In the genomic region with DNA sequence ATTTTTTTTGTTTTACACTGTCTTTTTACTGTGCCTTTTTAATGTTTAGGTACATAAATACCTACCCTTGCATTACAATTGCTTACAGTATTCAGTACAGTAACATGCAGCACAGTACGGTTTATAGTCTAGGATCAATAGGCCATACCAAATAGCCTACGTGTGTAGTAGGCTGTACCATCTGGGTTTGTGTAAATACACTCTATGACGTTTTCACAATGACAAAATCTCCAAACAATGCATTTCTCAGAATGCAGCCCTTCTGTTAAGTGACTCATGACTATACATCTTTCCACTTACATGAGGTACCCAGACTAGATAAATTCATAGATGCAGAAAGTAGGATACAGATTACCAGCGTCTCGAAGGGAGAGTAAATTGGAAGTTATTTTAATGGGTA, we compare ENCODE assay signal across 2 cellular contexts.
A peak's percentile ranks its signal among the peaks of the same experiment; 100 is the strongest.
TF ChIP-seq lines count a peak whose summit lies in the region.
"Not testable (repeated sequence)": the region's sequence is repeated elsewhere in the genome, so short reads cannot be mapped to it uniquely, and the experiment has no call there.

No MANE protein-coding gene starts in this region.

TF ChIP-seq in K562, 482 proteins besides CTCF, POLR2A, EP300 and RAD21:
- TF ChIP-seq, protein P1, sequence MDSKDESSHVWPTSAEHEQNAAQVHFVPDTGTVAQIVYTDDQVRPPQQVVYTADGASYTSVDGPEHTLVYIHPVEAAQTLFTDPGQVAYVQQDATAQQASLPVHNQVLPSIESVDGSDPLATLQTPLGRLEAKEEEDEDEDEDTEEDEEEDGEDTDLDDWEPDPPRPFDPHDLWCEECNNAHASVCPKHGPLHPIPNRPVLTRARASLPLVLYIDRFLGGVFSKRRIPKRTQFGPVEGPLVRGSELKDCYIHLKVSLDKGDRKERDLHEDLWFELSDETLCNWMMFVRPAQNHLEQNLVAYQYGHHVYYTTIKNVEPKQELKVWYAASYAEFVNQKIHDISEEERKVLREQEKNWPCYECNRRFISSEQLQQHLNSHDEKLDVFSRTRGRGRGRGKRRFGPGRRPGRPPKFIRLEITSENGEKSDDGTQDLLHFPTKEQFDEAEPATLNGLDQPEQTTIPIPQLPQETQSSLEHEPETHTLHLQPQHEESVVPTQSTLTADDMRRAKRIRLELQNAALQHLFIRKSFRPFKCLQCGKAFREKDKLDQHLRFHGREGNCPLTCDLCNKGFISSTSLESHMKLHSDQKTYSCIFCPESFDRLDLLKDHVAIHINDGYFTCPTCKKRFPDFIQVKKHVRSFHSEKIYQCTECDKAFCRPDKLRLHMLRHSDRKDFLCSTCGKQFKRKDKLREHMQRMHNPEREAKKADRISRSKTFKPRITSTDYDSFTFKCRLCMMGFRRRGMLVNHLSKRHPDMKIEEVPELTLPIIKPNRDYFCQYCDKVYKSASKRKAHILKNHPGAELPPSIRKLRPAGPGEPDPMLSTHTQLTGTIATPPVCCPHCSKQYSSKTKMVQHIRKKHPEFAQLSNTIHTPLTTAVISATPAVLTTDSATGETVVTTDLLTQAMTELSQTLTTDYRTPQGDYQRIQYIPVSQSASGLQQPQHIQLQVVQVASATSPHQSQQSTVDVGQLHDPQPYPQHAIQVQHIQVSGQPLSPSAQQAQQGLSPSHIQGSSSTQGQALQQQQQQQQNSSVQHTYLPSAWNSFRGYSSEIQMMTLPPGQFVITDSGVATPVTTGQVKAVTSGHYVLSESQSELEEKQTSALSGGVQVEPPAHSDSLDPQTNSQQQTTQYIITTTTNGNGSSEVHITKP (IDR thresholded peaks at IDR 0.05; ENCODE audit: partially characterized antibody): peak; percentile 21

TF ChIP-seq in HepG2, 621 proteins besides CTCF, POLR2A, EP300 and RAD21:
- TF ChIP-seq, protein P1 (CRISPR knock-in tag; IDR thresholded peaks at IDR 0.05; ENCODE audit: low read depth): peak; percentile 71; the same call in 1 of the 2 replicates
- TF ChIP-seq CREB1 (IDR thresholded peaks at IDR 0.05): peak; percentile 50
- TF ChIP-seq CREB1 (CRISPR knock-in tag; IDR thresholded peaks at IDR 0.05): not testable (repeated sequence)
